In genomic region chr1:87024936-87025537, GRCh38 we compare ENCODE assay signal across 8 cellular contexts.
DNase-seq lines count a peak whose midpoint lies in the region; ATAC-seq and TF ChIP-seq lines count a peak whose summit lies in the region.

No MANE protein-coding gene starts in this region.

- H2BK5ac ChIP-seq in mesenchymal stem cell (ENCODE audit: low read depth, low read length, poor library complexity, severe bottlenecking) = no peak overlapping the region

- H2BK12ac ChIP-seq in mesenchymal stem cell (ENCODE audit: low read length in 2 of 2) = peak overlapping the region in 1 of 2 experiments; percentile 31

- no peak overlapping the region for H4K91ac ChIP-seq in mesenchymal stem cell (ENCODE audit: low read length)

- H2AK5ac ChIP-seq in mesenchymal stem cell (ENCODE audit: low read length, severe bottlenecking) = no peak overlapping the region

- H3K27ac Mint-ChIP-seq in central memory CD8-positive, alpha-beta T cell (ENCODE audit: low read depth) = peak overlapping the region; percentile 10
- no peak overlapping the region for H3K27ac Mint-ChIP-seq in mesothelial cell of epicardium

- no peak overlapping the region for H3K9ac ChIP-seq in mesenchymal stem cell (ENCODE audit: low read length)

- H2BK15ac ChIP-seq in mesenchymal stem cell (ENCODE audit: low read depth, poor library complexity, severe bottlenecking) = no peak overlapping the region

- ATAC-seq in GM18870 (IDR thresholded peaks at IDR 0.05; ENCODE audit: unreplicated experiment) (peak; percentile 77), HG03159 (IDR thresholded peaks at IDR 0.05; ENCODE audit: unreplicated experiment) (peak; percentile 46)
- ATAC-seq in central memory CD8-positive, alpha-beta T cell (replicated peaks; ENCODE audit: extremely low read depth, poor library complexity, severe bottlenecking) = no peak

- no peak overlapping the region for H3K4ac ChIP-seq in mesenchymal stem cell (ENCODE audit: low read depth in 1 of 2, low read length in 2 of 2)

- H3K4me1 ChIP-seq in mesenchymal stem cell (ENCODE audit: control insufficient read depth, insufficient read depth, low read depth, low read length) (no peaks in the 10 kb centered on the region), ovary (ENCODE audit: insufficient read depth) (no peaks in the 10 kb centered on the region)

- no peak overlapping the region for H2BK120ac ChIP-seq in mesenchymal stem cell (ENCODE audit: low read depth, low read length)

- 86% methylated on average over 1 of the region's 2 CpGs for WGBS in mesenchymal stem cell
- WGBS in ovary, 3 donors = 91% methylated on average over 2 of the region's 2 CpGs

- TF ChIP-seq CTCF in mesothelial cell of epicardium (IDR thresholded peaks at IDR 0.05; ENCODE audit: unreplicated experiment) (no peak), ovary (IDR thresholded peaks at IDR 0.05) (peak in 1 of 3 donors; percentile 29)

- H3K36me3 Mint-ChIP-seq in central memory CD8-positive, alpha-beta T cell (ENCODE audit: insufficient read depth) = no peaks in the 10 kb centered on the region
- H3K36me3 Mint-ChIP-seq in mesothelial cell of epicardium = peaks cover 3% of the 10 kb centered on the region

- H3K18ac ChIP-seq in mesenchymal stem cell (ENCODE audit: low read depth in 1 of 2, low read length in 2 of 2) = no peak overlapping the region

- no peak overlapping the region for H4K8ac ChIP-seq in mesenchymal stem cell (ENCODE audit: low read length)

- H3K27me3 ChIP-seq in mesenchymal stem cell (ENCODE audit: control insufficient read depth in 1 of 2, insufficient read depth in 1 of 2, low read length in 2 of 2) (no peaks in the 10 kb centered on the region), ovary (no peaks in the 10 kb centered on the region)

- peaks cover 11% of the 10 kb centered on the region for H3K79me1 ChIP-seq in mesenchymal stem cell (replicated peaks; ENCODE audit: low read length, poor library complexity, severe bottlenecking)

- no peaks in the 10 kb centered on the region for H3K27me3 Mint-ChIP-seq in central memory CD8-positive, alpha-beta T cell
- no peaks in the 10 kb centered on the region for H3K27me3 Mint-ChIP-seq in mesothelial cell of epicardium (ENCODE audit: low read depth)

- H2AFZ ChIP-seq in mesenchymal stem cell (ENCODE audit: low read depth, low read length) = no peak overlapping the region

- no peak overlapping the region for H3K4me2 ChIP-seq in mesenchymal stem cell (ENCODE audit: low read length, poor library complexity, severe bottlenecking)

- H3K4me3 ChIP-seq in mesenchymal stem cell (ENCODE audit: insufficient read depth in 1 of 2, low read depth in 1 of 2, low read length in 2 of 2) (no peak overlapping the region), ovary (no peak overlapping the region)

- no peaks in the 10 kb centered on the region for H3K9me3 Mint-ChIP-seq in central memory CD8-positive, alpha-beta T cell
- peaks cover 13% of the 10 kb centered on the region for H3K9me3 Mint-ChIP-seq in mesothelial cell of epicardium

- H3K4me1 Mint-ChIP-seq in central memory CD8-positive, alpha-beta T cell = peaks cover 6% of the 10 kb centered on the region
- peaks cover 16% of the 10 kb centered on the region for H3K4me1 Mint-ChIP-seq in mesothelial cell of epicardium

- no peak for TF ChIP-seq EP300 in ovary (IDR thresholded peaks at IDR 0.05)

- H3K9me3 ChIP-seq in mesenchymal stem cell (ENCODE audit: control insufficient read depth, low read length) = peaks cover 3% of the 10 kb centered on the region
- no peaks in the 10 kb centered on the region for H3K9me3 ChIP-seq in ovary

- no peak overlapping the region for H3K14ac ChIP-seq in mesenchymal stem cell (ENCODE audit: low read length in 2 of 2)

- H3K36me3 ChIP-seq in mesenchymal stem cell (ENCODE audit: control insufficient read depth in 1 of 2, insufficient read depth in 2 of 2, low read depth in 1 of 2, low read length in 2 of 2) (no peaks in the 10 kb centered on the region), ovary (no peaks in the 10 kb centered on the region)

- H3K4me3 Mint-ChIP-seq in central memory CD8-positive, alpha-beta T cell = no peak overlapping the region
- no peak overlapping the region for H3K4me3 Mint-ChIP-seq in mesothelial cell of epicardium

- intact Hi-C loops in ovary (cut with DNase I) = no loop called here

- no peak for TF ChIP-seq POLR2A in ovary (IDR thresholded peaks at IDR 0.05)

- H3K27ac ChIP-seq in mesenchymal stem cell (ENCODE audit: low read length, poor library complexity, severe bottlenecking) (no peak overlapping the region), ovary (no peak overlapping the region)

- H3K23ac ChIP-seq in mesenchymal stem cell (ENCODE audit: low read length in 2 of 2) = no peak overlapping the region

- peak; percentile 17 for DNase-seq in CMK (ENCODE audit: low read depth)
- peak; percentile 56 for DNase-seq in NCI-H446 treated with DMSO at 0.1 percent for 48 hours (lab: John Stamatoyannopoulos, UW)
- no peak for DNase-seq in central memory CD8-positive, alpha-beta T cell (ENCODE audit: low spot score in 2 of 2)
- peak; percentile 46 for DNase-seq in mesenchymal stem cell
- no peak for DNase-seq in mesothelial cell of epicardium (ENCODE audit: low spot score in 2 of 2, unreplicated experiment in 2 of 2)
- DNase-seq in ovary = no peak

Comparison
In these comparisons a context has a peak if more than half of its experiments do, and no peak if none do; other contexts are left out.
1. DNase-seq: peak in CMK (single experiment), NCI-H446 treated with DMSO at 0.1 percent for 48 hours (single experiment) and mesenchymal stem cell (single experiment); none in central memory CD8-positive, alpha-beta T cell (0 of 2), mesothelial cell of epicardium (0 of 2) and ovary (0 of 5).